ENCODE assay signal across 1 cellular context in the genomic region with DNA sequence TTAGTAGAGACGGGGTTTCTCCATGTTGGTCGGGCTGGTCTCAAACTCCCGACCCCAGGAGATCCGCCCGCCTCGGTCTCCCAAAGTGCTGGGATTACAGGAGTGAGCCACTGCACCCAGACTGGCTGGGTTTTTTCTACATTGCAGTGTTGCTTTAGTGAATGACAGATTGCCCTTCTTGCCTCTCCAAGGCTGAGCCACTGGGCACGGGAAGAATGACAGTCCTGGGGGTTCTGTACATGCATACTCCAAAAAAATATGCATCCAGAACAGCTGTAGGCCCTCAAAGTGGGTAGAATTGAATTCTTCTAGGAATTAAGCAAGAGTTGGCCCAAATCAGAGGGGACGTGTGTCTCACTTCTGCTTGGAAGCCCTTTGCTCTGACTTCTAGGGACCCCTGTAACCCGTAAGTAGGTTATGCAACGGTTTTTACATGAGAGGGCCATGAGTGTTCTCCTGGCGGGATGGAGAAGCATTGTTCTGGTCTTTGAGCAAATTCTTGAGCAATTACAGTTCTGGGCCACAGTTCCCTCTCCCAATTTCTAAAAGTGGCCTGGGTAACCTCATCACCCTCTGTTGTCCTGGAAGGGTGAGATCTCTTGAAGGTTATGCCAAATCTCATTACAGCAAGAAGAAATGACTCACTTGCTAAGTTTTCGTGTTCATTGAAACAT.
TF ChIP-seq lines count a peak whose summit lies in the region.

No MANE protein-coding gene starts in this region.

TF ChIP-seq in HepG2, 621 proteins besides CTCF, POLR2A, EP300 and RAD21 (continued from another document):
- TF ChIP-seq, protein P1, sequence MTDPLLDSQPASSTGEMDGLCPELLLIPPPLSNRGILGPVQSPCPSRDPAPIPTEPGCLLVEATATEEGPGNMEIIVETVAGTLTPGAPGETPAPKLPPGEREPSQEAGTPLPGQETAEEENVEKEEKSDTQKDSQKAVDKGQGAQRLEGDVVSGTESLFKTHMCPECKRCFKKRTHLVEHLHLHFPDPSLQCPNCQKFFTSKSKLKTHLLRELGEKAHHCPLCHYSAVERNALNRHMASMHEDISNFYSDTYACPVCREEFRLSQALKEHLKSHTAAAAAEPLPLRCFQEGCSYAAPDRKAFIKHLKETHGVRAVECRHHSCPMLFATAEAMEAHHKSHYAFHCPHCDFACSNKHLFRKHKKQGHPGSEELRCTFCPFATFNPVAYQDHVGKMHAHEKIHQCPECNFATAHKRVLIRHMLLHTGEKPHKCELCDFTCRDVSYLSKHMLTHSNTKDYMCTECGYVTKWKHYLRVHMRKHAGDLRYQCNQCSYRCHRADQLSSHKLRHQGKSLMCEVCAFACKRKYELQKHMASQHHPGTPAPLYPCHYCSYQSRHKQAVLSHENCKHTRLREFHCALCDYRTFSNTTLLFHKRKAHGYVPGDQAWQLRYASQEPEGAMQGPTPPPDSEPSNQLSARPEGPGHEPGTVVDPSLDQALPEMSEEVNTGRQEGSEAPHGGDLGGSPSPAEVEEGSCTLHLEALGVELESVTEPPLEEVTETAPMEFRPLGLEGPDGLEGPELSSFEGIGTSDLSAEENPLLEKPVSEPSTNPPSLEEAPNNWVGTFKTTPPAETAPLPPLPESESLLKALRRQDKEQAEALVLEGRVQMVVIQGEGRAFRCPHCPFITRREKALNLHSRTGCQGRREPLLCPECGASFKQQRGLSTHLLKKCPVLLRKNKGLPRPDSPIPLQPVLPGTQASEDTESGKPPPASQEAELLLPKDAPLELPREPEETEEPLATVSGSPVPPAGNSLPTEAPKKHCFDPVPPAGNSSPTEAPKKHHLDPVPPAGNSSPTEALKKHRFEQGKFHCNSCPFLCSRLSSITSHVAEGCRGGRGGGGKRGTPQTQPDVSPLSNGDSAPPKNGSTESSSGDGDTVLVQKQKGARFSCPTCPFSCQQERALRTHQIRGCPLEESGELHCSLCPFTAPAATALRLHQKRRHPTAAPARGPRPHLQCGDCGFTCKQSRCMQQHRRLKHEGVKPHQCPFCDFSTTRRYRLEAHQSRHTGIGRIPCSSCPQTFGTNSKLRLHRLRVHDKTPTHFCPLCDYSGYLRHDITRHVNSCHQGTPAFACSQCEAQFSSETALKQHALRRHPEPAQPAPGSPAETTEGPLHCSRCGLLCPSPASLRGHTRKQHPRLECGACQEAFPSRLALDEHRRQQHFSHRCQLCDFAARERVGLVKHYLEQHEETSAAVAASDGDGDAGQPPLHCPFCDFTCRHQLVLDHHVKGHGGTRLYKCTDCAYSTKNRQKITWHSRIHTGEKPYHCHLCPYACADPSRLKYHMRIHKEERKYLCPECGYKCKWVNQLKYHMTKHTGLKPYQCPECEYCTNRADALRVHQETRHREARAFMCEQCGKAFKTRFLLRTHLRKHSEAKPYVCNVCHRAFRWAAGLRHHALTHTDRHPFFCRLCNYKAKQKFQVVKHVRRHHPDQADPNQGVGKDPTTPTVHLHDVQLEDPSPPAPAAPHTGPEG (CRISPR knock-in tag; IDR thresholded peaks at IDR 0.05), result no peak
- TF ChIP-seq NR2F6 (IDR thresholded peaks at IDR 0.05) (peak; percentile 32; the same call in 1 of the 2 replicates), NR2F6 (CRISPR knock-in tag; IDR thresholded peaks at IDR 0.05) (no peak), ZNF550 (CRISPR knock-in tag; IDR thresholded peaks at IDR 0.05; ENCODE audit: borderline replicate concordance) (no peak), HMG20B (CRISPR knock-in tag; conservative IDR thresholded peaks at IDR 0.05) (no peak), POLR2G (IDR thresholded peaks at IDR 0.05; ENCODE audit: low read depth, low read length) (no peak; the same call in 1 of the 2 replicates), ZNF101 (CRISPR knock-in tag; IDR thresholded peaks at IDR 0.05; ENCODE audit: borderline replicate concordance, low read depth) (no peak), SOX13 (IDR thresholded peaks at IDR 0.05) (no peak), SOX13 (CRISPR knock-in tag; conservative IDR thresholded peaks at IDR 0.05 in 1 of 2, IDR thresholded peaks at IDR 0.05 in 1 of 2) (peak in 1 of 2 experiments; percentile 58; a peak in 2 of 4 replicates), ZBTB7B (CRISPR knock-in tag; IDR thresholded peaks at IDR 0.05) (0 out of 2 replicates have a peak, but pooled peaks have one; percentile 27), MAF1 (CRISPR knock-in tag; IDR thresholded peaks at IDR 0.05; ENCODE audit: borderline replicate concordance) (no peak), JARID2 (CRISPR knock-in tag; IDR thresholded peaks at IDR 0.05; ENCODE audit: insufficient replicate concordance) (no peak), ZNF562 (CRISPR knock-in tag; IDR thresholded peaks at IDR 0.05; ENCODE audit: borderline replicate concordance) (no peak), ZSCAN30 (CRISPR knock-in tag; IDR thresholded peaks at IDR 0.05) (no peak), MYC (CRISPR knock-in tag; IDR thresholded peaks at IDR 0.05; ENCODE audit: borderline replicate concordance) (no peak), SP5 (CRISPR knock-in tag; IDR thresholded peaks at IDR 0.05; ENCODE audit: borderline replicate concordance, low read depth) (no peak), ZNF878 (CRISPR knock-in tag; IDR thresholded peaks at IDR 0.05) (0 out of 2 replicates have a peak, but pooled peaks have one; percentile 38), MTF2 (CRISPR knock-in tag; IDR thresholded peaks at IDR 0.05; ENCODE audit: borderline replicate concordance) (no peak), ZNF616 (CRISPR knock-in tag; IDR thresholded peaks at IDR 0.05; ENCODE audit: low read depth) (no peak), CEBPB (IDR thresholded peaks at IDR 0.05; ENCODE audit: borderline replicate concordance, low read depth, low read length) (peak; percentile 48; the same call in 1 of the 2 replicates), TGIF2 (CRISPR knock-in tag; IDR thresholded peaks at IDR 0.05) (0 out of 2 replicates have a peak, but pooled peaks have one; percentile 3), IRF2 (CRISPR knock-in tag; IDR thresholded peaks at IDR 0.05) (no peak), ZNF7 (CRISPR knock-in tag; IDR thresholded peaks at IDR 0.05) (no peak), ZBTB42 (CRISPR knock-in tag; IDR thresholded peaks at IDR 0.05) (no peak), ZNF225 (CRISPR knock-in tag; IDR thresholded peaks at IDR 0.05) (no peak), ZBTB20 (CRISPR knock-in tag; IDR thresholded peaks at IDR 0.05; ENCODE audit: borderline replicate concordance, low read depth) (no peak), ZNF879 (CRISPR knock-in tag; IDR thresholded peaks at IDR 0.05) (no peak), BHLHE40 (IDR thresholded peaks at IDR 0.05; ENCODE audit: low read length) (no peak), SAFB2 (CRISPR knock-in tag; IDR thresholded peaks at IDR 0.05; ENCODE audit: borderline replicate concordance, low read depth) (no peak), ZNF674 (CRISPR knock-in tag; IDR thresholded peaks at IDR 0.05; ENCODE audit: low read depth) (no peak), RBFOX2 (IDR thresholded peaks at IDR 0.05; ENCODE audit: low read depth, low read length) (peak; percentile 41; the same call in 1 of the 2 replicates), ZNF839 (CRISPR knock-in tag; IDR thresholded peaks at IDR 0.05; ENCODE audit: borderline replicate concordance) (no peak), KAT8 (CRISPR knock-in tag; IDR thresholded peaks at IDR 0.05) (no peak), RBM22 (optimal IDR thresholded peaks at IDR 0.05; ENCODE audit: low read length) (peak; percentile 59), THAP11 (CRISPR knock-in tag; IDR thresholded peaks at IDR 0.05) (no peak), ZNF432 (CRISPR knock-in tag; IDR thresholded peaks at IDR 0.05; ENCODE audit: borderline replicate concordance) (no peak), NRL (CRISPR knock-in tag; IDR thresholded peaks at IDR 0.05; ENCODE audit: borderline replicate concordance) (no peak), CCDC6 (CRISPR knock-in tag; IDR thresholded peaks at IDR 0.05) (0 out of 2 replicates have a peak, but pooled peaks have one; percentile 47), NCOR1 (IDR thresholded peaks at IDR 0.05; ENCODE audit: borderline replicate concordance, low read length) (0 out of 2 replicates have a peak, but pooled peaks have one; percentile 37), KDM5A (IDR thresholded peaks at IDR 0.05; ENCODE audit: borderline replicate concordance, low read length) (no peak)
- TF ChIP-seq, protein P2, sequence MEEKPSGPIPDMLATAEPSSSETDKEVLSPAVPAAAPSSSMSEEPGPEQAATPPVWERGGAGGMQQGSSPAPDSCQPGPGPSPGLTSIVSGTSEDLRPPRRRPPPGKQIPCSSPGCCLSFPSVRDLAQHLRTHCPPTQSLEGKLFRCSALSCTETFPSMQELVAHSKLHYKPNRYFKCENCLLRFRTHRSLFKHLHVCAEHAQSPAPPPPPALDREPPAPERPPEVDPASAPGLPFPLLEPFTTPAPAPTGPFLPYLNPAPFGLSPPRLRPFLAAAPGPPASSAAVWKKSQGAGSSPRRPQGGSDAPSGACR (CRISPR knock-in tag; IDR thresholded peaks at IDR 0.05), result no peak
- TF ChIP-seq, protein P3, sequence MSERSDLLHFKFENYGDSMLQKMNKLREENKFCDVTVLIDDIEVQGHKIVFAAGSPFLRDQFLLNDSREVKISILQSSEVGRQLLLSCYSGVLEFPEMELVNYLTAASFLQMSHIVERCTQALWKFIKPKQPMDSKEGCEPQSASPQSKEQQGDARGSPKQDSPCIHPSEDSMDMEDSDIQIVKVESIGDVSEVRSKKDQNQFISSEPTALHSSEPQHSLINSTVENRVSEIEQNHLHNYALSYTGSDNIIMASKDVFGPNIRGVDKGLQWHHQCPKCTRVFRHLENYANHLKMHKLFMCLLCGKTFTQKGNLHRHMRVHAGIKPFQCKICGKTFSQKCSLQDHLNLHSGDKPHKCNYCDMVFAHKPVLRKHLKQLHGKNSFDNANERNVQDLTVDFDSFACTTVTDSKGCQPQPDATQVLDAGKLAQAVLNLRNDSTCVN (CRISPR knock-in tag; IDR thresholded peaks at IDR 0.05; ENCODE audit: borderline replicate concordance), result 0 out of 2 replicates have a peak, but pooled peaks have one; percentile 46
- TF ChIP-seq, protein P4, sequence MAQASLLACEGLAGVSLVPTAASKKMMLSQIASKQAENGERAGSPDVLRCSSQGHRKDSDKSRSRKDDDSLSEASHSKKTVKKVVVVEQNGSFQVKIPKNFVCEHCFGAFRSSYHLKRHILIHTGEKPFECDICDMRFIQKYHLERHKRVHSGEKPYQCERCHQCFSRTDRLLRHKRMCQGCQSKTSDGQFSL (CRISPR knock-in tag; IDR thresholded peaks at IDR 0.05), result no peak
- TF ChIP-seq, protein P5, sequence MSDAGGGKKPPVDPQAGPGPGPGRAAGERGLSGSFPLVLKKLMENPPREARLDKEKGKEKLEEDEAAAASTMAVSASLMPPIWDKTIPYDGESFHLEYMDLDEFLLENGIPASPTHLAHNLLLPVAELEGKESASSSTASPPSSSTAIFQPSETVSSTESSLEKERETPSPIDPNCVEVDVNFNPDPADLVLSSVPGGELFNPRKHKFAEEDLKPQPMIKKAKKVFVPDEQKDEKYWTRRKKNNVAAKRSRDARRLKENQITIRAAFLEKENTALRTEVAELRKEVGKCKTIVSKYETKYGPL (CRISPR knock-in tag; IDR thresholded peaks at IDR 0.05), result peak; percentile 81; the same call in 1 of the 2 replicates
- TF ChIP-seq, protein P6, sequence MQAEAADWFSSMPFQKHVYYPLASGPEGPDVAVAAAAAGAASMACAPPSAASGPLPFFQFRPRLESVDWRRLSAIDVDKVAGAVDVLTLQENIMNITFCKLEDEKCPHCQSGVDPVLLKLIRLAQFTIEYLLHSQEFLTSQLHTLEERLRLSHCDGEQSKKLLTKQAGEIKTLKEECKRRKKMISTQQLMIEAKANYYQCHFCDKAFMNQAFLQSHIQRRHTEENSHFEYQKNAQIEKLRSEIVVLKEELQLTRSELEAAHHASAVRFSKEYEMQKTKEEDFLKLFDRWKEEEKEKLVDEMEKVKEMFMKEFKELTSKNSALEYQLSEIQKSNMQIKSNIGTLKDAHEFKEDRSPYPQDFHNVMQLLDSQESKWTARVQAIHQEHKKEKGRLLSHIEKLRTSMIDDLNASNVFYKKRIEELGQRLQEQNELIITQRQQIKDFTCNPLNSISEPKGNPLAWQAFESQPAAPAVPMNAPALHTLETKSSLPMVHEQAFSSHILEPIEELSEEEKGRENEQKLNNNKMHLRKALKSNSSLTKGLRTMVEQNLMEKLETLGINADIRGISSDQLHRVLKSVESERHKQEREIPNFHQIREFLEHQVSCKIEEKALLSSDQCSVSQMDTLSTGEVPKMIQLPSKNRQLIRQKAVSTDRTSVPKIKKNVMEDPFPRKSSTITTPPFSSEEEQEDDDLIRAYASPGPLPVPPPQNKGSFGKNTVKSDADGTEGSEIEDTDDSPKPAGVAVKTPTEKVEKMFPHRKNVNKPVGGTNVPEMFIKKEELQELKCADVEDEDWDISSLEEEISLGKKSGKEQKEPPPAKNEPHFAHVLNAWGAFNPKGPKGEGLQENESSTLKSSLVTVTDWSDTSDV (CRISPR knock-in tag; IDR thresholded peaks at IDR 0.05), result no peak
- TF ChIP-seq, protein P7, sequence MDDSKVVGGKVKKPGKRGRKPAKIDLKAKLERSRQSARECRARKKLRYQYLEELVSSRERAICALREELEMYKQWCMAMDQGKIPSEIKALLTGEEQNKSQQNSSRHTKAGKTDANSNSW (CRISPR knock-in tag; IDR thresholded peaks at IDR 0.05; ENCODE audit: borderline replicate concordance), result no peak
- TF ChIP-seq, protein P8, sequence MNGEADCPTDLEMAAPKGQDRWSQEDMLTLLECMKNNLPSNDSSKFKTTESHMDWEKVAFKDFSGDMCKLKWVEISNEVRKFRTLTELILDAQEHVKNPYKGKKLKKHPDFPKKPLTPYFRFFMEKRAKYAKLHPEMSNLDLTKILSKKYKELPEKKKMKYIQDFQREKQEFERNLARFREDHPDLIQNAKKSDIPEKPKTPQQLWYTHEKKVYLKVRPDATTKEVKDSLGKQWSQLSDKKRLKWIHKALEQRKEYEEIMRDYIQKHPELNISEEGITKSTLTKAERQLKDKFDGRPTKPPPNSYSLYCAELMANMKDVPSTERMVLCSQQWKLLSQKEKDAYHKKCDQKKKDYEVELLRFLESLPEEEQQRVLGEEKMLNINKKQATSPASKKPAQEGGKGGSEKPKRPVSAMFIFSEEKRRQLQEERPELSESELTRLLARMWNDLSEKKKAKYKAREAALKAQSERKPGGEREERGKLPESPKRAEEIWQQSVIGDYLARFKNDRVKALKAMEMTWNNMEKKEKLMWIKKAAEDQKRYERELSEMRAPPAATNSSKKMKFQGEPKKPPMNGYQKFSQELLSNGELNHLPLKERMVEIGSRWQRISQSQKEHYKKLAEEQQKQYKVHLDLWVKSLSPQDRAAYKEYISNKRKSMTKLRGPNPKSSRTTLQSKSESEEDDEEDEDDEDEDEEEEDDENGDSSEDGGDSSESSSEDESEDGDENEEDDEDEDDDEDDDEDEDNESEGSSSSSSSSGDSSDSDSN (CRISPR knock-in tag; IDR thresholded peaks at IDR 0.05), result 0 out of 2 replicates have a peak, but pooled peaks have one; percentile 6
